ENCODE assay signal across 1 cellular context in genomic region chr1:150575518-150576366, GRCh38.
TF ChIP-seq lines count a peak whose summit lies in the region.

No MANE protein-coding gene starts in this region.

TF ChIP-seq in HepG2, 621 proteins besides CTCF, POLR2A, EP300 and RAD21:
- TF ChIP-seq ISL2 (CRISPR knock-in tag; IDR thresholded peaks at IDR 0.05) (0 out of 2 replicates have a peak, but pooled peaks have one; percentile 15), UBTF (CRISPR knock-in tag; IDR thresholded peaks at IDR 0.05) (no peak), ZMAT3 (CRISPR knock-in tag; conservative IDR thresholded peaks at IDR 0.05) (0 out of 2 replicates have a peak, but pooled peaks have one; percentile 23), RBM22 (optimal IDR thresholded peaks at IDR 0.05; ENCODE audit: low read length) (peak; percentile 37), MXI1 (IDR thresholded peaks at IDR 0.05; ENCODE audit: borderline replicate concordance, low read depth, low read length) (peak; percentile 30; the same call in 1 of the 3 replicates), TCF7 (IDR thresholded peaks at IDR 0.05; ENCODE audit: low read depth) (no peak), ZSCAN12 (CRISPR knock-in tag; IDR thresholded peaks at IDR 0.05) (0 out of 2 replicates have a peak, but pooled peaks have one; percentile 49), FOXJ3 (CRISPR knock-in tag; IDR thresholded peaks at IDR 0.05; ENCODE audit: borderline replicate concordance) (peak; percentile 39; the same call in 1 of the 2 replicates), FOXP4 (CRISPR knock-in tag; IDR thresholded peaks at IDR 0.05) (peak; percentile 38; the same call in 1 of the 2 replicates), ONECUT2 (CRISPR knock-in tag; IDR thresholded peaks at IDR 0.05) (0 out of 2 replicates have a peak, but pooled peaks have one; percentile 20), MED1 (CRISPR knock-in tag; IDR thresholded peaks at IDR 0.05) (0 out of 2 replicates have a peak, but pooled peaks have one; percentile 34), NKX3-1 (CRISPR knock-in tag; IDR thresholded peaks at IDR 0.05) (no peak), FOXA1 (IDR thresholded peaks at IDR 0.05) (peak; percentile 55), FOXA1 (CRISPR knock-in tag; IDR thresholded peaks at IDR 0.05) (peak; percentile 70), ZBTB33 (CRISPR knock-in tag; IDR thresholded peaks at IDR 0.05) (no peak), RBAK (CRISPR knock-in tag; IDR thresholded peaks at IDR 0.05) (peak; percentile 82; the same call in 1 of the 2 replicates), CEBPB (IDR thresholded peaks at IDR 0.05; ENCODE audit: borderline replicate concordance, low read depth, low read length) (peak; percentile 78), ZBTB14 (CRISPR knock-in tag; IDR thresholded peaks at IDR 0.05) (0 out of 2 replicates have a peak, but pooled peaks have one; percentile 20), ZNF12 (CRISPR knock-in tag; IDR thresholded peaks at IDR 0.05) (peak; percentile 89), HNRNPH1 (optimal IDR thresholded peaks at IDR 0.05; ENCODE audit: low read depth, low read length) (no peak), SAP130 (CRISPR knock-in tag; IDR thresholded peaks at IDR 0.05; ENCODE audit: low read depth) (no peak), ZNF687 (CRISPR knock-in tag; IDR thresholded peaks at IDR 0.05) (no peak), FOXA3 (CRISPR knock-in tag; IDR thresholded peaks at IDR 0.05) (peak; percentile 68), PAXIP1 (CRISPR knock-in tag; conservative IDR thresholded peaks at IDR 0.05) (peak; percentile 44; the same call in 1 of the 2 replicates), TRIM24 (CRISPR knock-in tag; IDR thresholded peaks at IDR 0.05) (no peak), ZNF652 (CRISPR knock-in tag; IDR thresholded peaks at IDR 0.05; ENCODE audit: borderline replicate concordance, low read depth) (peak; percentile 64), CEBPG (CRISPR knock-in tag; IDR thresholded peaks at IDR 0.05) (peak; percentile 54; the same call in 1 of the 2 replicates), SP4 (CRISPR knock-in tag; IDR thresholded peaks at IDR 0.05) (no peak)
- TF ChIP-seq, protein P1, sequence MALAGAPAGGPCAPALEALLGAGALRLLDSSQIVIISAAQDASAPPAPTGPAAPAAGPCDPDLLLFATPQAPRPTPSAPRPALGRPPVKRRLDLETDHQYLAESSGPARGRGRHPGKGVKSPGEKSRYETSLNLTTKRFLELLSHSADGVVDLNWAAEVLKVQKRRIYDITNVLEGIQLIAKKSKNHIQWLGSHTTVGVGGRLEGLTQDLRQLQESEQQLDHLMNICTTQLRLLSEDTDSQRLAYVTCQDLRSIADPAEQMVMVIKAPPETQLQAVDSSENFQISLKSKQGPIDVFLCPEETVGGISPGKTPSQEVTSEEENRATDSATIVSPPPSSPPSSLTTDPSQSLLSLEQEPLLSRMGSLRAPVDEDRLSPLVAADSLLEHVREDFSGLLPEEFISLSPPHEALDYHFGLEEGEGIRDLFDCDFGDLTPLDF (CRISPR knock-in tag; IDR thresholded peaks at IDR 0.05) = peak; percentile 28; the same call in 1 of the 2 replicates
- TF ChIP-seq, protein P2, sequence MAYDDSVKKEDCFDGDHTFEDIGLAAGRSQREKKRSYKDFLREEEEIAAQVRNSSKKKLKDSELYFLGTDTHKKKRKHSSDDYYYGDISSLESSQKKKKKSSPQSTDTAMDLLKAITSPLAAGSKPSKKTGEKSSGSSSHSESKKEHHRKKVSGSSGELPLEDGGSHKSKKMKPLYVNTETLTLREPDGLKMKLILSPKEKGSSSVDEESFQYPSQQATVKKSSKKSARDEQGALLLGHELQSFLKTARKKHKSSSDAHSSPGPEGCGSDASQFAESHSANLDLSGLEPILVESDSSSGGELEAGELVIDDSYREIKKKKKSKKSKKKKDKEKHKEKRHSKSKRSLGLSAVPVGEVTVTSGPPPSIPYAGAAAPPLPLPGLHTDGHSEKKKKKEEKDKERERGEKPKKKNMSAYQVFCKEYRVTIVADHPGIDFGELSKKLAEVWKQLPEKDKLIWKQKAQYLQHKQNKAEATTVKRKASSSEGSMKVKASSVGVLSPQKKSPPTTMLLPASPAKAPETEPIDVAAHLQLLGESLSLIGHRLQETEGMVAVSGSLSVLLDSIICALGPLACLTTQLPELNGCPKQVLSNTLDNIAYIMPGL (CRISPR knock-in tag; IDR thresholded peaks at IDR 0.05; ENCODE audit: borderline replicate concordance in 1 of 2, low read depth in 1 of 2) = no peak
- TF ChIP-seq, protein P3, sequence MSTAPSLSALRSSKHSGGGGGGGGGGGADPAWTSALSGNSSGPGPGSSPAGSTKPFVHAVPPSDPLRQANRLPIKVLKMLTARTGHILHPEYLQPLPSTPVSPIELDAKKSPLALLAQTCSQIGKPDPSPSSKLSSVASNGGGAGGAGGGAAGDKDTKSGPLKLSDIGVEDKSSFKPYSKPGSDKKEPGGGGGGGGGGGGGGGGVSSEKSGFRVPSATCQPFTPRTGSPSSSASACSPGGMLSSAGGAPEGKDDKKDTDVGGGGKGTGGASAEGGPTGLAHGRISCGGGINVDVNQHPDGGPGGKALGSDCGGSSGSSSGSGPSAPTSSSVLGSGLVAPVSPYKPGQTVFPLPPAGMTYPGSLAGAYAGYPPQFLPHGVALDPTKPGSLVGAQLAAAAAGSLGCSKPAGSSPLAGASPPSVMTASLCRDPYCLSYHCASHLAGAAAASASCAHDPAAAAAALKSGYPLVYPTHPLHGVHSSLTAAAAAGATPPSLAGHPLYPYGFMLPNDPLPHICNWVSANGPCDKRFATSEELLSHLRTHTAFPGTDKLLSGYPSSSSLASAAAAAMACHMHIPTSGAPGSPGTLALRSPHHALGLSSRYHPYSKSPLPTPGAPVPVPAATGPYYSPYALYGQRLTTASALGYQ (CRISPR knock-in tag; IDR thresholded peaks at IDR 0.05) = peak; percentile 29; the same call in 1 of the 2 replicates
